14 cellular contexts compared by ENCODE assay signal in the genomic region with DNA sequence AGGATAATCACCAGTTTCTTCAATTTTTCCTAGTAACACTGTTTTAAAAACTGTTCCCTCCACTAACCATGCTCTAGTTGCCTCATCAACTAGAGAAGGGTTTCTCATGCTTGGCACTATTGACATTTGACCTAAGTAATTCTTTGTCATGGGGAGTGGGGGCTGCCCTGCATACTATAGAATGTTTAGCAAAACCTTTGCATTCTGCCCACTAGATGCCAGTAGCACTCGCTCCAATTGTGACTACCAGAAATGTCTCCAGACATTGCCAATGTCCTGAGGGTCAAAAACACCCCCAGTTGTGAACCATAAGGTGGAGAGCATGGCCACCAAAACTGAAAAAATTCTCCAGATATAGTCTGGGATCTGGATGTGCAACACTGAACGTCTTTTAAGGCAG. TPM values are rescaled to one million over a fixed set of nuclear protein-coding genes. Genes with fewer than 3 reads are reported as not detected.
DNase-seq lines count a peak whose midpoint lies in the region; ATAC-seq and TF ChIP-seq lines count a peak whose summit lies in the region.
"Had no signal": no experiment of that assay in that cellular context is flagged by ENCODE, and none has a peak within 500 bp of the region (broad histone marks: within the 10 kb centered on the region; RNA-seq: fewer than 3 reads in every experiment).

No MANE protein-coding gene starts in this region.

- H3K18ac ChIP-seq in H9 (ENCODE audit: insufficient read length, low read depth, low read length): no peak overlapping the region

- no peaks in the 10 kb centered on the region for H3K27me3 ChIP-seq in H9 (ENCODE audit: insufficient read depth, low read length)

- no peak overlapping the region for H3K4ac ChIP-seq in H9 (ENCODE audit: low read depth, low read length)

- H3K23me2 ChIP-seq in H9 (ENCODE audit: insufficient read length, low read depth, low read length, poor library complexity, severe bottlenecking): no peaks in the 10 kb centered on the region

- H3K14ac ChIP-seq in H9 (ENCODE audit: insufficient read depth, low read length): no peak overlapping the region

- no peak overlapping the region for H4K5ac ChIP-seq in H9 (ENCODE audit: insufficient read length, low read depth, low read length)

- H4K8ac ChIP-seq in H9 (replicated peaks; ENCODE audit: insufficient read length, low read depth, low read length): no peak overlapping the region

- no peak overlapping the region for H2BK15ac ChIP-seq in H9 (ENCODE audit: low read depth, low read length)

- DNase-seq in EH (ENCODE audit: low read depth) (peak; percentile 36), H9 (no peak), SW480 (ENCODE audit: low spot score) (peak; percentile 44), immature natural killer cell (peak; percentile 6 to 30 (median 19)), mucosa of gallbladder (ENCODE audit: low spot score) (no peak)
- no peak for DNase-seq in activated naive CD4-positive, alpha-beta T cell (lab: John Stamatoyannopoulos, UW)
- DNase-seq: activated effector memory CD4-positive, alpha-beta T cell treated with Interleukin-2 at 50 U/mL for 16 hours; dorsolateral prefrontal cortex; GF-D8; NCI-H774; substantia nigra had no signal

- H2BK5ac ChIP-seq in H9 (ENCODE audit: insufficient read length, low read length): no peak overlapping the region

- H3K4me3 Mint-ChIP-seq in H9 (no peak overlapping the region), immature natural killer cell (no peak overlapping the region)

- H3K36me3 Mint-ChIP-seq in H9 (ENCODE audit: insufficient read depth in 1 of 3, low read depth in 3 of 3) (no peaks in the 10 kb centered on the region), immature natural killer cell (no peaks in the 10 kb centered on the region)

- H4K91ac ChIP-seq in H9 (ENCODE audit: insufficient read length, low read depth, low read length): no peak overlapping the region

- no peak overlapping the region for H2BK20ac ChIP-seq in H9 (ENCODE audit: low read depth, low read length, poor library complexity, severe bottlenecking)

- no peaks in the 10 kb centered on the region for H3K4me1 ChIP-seq in H9 (ENCODE audit: insufficient read depth, low read length)

- H3K27ac Mint-ChIP-seq in H9 (no peak overlapping the region), immature natural killer cell (no peak overlapping the region)

- H3K27ac ChIP-seq in H9 (ENCODE audit: insufficient read length, low read depth, low read length): no peak overlapping the region
- H3K27ac ChIP-seq: dorsolateral prefrontal cortex, KMS-11, VCaP had no signal

- ATAC-seq in HG03139 (IDR thresholded peaks at IDR 0.05; ENCODE audit: unreplicated experiment): no peak

- H3T11ph ChIP-seq in H9 (ENCODE audit: low read length): no peak overlapping the region

- no peak overlapping the region for H2AFZ ChIP-seq in H9 (ENCODE audit: low read length)

- no peak overlapping the region for H3K56ac ChIP-seq in H9 (ENCODE audit: insufficient read length, low read depth, low read length)

- no peaks in the 10 kb centered on the region for H3K9me3 ChIP-seq in H9 (ENCODE audit: control insufficient read depth, low read depth, low read length)

- peak; percentile 45 for TF ChIP-seq CTCF in H9 (conservative IDR thresholded peaks at IDR 0.05)

- H3K9ac ChIP-seq in H9 (ENCODE audit: extremely low read depth, insufficient read length, low read length): no peak overlapping the region
- H3K9ac ChIP-seq: KMS-11 had no signal

- WGBS in H9 (ENCODE audit: extremely low coverage, insufficient read length, low lambda C conversion rate): no CpG with 5 or more reads among the region's 2 CpGs

- no peaks in the 10 kb centered on the region for H3K79me1 ChIP-seq in H9 (ENCODE audit: insufficient read depth, low read depth, low read length, poor library complexity, severe bottlenecking)

- no peak overlapping the region for H2BK12ac ChIP-seq in H9 (ENCODE audit: insufficient read length, low read depth, low read length)

- no peak overlapping the region for H3K4me2 ChIP-seq in H9 (ENCODE audit: insufficient read depth, insufficient read length, low read length)
- H3K4me2 ChIP-seq: KMS-11 had no signal

- H3K9me3 Mint-ChIP-seq in H9 (no peaks in the 10 kb centered on the region), immature natural killer cell (no peaks in the 10 kb centered on the region)

- H2BK120ac ChIP-seq in H9 (ENCODE audit: low read depth, low read length, poor library complexity, severe bottlenecking): no peak overlapping the region

- H3K4me1 Mint-ChIP-seq in H9: peaks cover 0 to 3% of the 10 kb centered on the region in 2 experiments; a peak in 1 of 4 replicates
- H3K4me1 Mint-ChIP-seq in immature natural killer cell: no peaks in the 10 kb centered on the region

- no peak overlapping the region for H2AK5ac ChIP-seq in H9 (ENCODE audit: insufficient read length, low read length)

- H4K20me1 ChIP-seq in H9 (ENCODE audit: control insufficient read depth, insufficient read depth, insufficient read length): no peaks in the 10 kb centered on the region

- H3K79me2 ChIP-seq in H9 (ENCODE audit: insufficient read depth, low read length): no peaks in the 10 kb centered on the region

- peaks cover 10% of the 10 kb centered on the region for H3K27me3 Mint-ChIP-seq in H9 (ENCODE audit: low read depth)
- H3K27me3 Mint-ChIP-seq in immature natural killer cell (ENCODE audit: low read depth in 3 of 3): peaks cover 0 to 4% (median 3%) of the 10 kb centered on the region in 3 donors

- H3K23ac ChIP-seq in H9 (ENCODE audit: insufficient read length, low read depth, low read length): no peak overlapping the region

RNA-seq across cellular contexts. Expression of gene BMAL1, which starts 27.6 kb away (rescaled TPM):
- total RNA-seq in H9 (2021) (3.2 and 3.3 TPM in 2 replicates), mucosa of gallbladder (21.2 TPM)
- polyA plus RNA-seq in immature natural killer cell: 10 to 100 TPM; 20.2 to 29.6 (median 20.2) TPM

Comparison
In these comparisons a context has a peak if more than half of its experiments do, and no peak if none do; other contexts are left out.
1. DNase-seq: peak in EH (single experiment), SW480 (single experiment) and immature natural killer cell (3 of 3); none in H9 (single experiment), mucosa of gallbladder (single experiment) and activated naive CD4-positive, alpha-beta T cell (0 of 4).